In genomic region chr10:103812004-103812403, GRCh38 we compare ENCODE assay signal across 22 cellular contexts. TPM values are rescaled to one million over a fixed set of nuclear protein-coding genes. Genes with fewer than 3 reads are reported as not detected.
DNase-seq lines count a peak whose midpoint lies in the region; ATAC-seq, FAIRE-seq and TF ChIP-seq lines count a peak whose summit lies in the region.
"Had no signal": no experiment of that assay in that cellular context is flagged by ENCODE, and none has a peak within 500 bp of the region (broad histone marks: within the 10 kb centered on the region; RNA-seq: fewer than 3 reads in every experiment).

No MANE protein-coding gene starts in this region.

- FAIRE-seq in pancreas (lab: Jason Lieb, UNC), result no peak
- FAIRE-seq: RCC 7860 had no signal

- ATAC-seq in left lung (peak; percentile 87), pancreas (peak; percentile 89 to 99 (median 94)), GM21619 (IDR thresholded peaks at IDR 0.05; ENCODE audit: unreplicated experiment) (no peak)
- ATAC-seq: gastroesophageal sphincter, T-helper 17 cell had no signal

- DNase-seq in Peyer's patch (peak in 2 of 3 donors; percentile 81 to 87), left lung (peak in 1 of 2 donors; percentile 50), pancreas (peak in 5 of 6 donors; percentile 51 to 74 (median 67)), inferior parietal cortex (ENCODE audit: extremely low spot score) (no peak), hippocampal formation (lab: John Stamatoyannopoulos, UW) (no peak), GM19240 (ENCODE audit: insufficient read length, low spot score) (no peak)
- DNase-seq: ACHN; activated CD4-positive, alpha-beta T cell treated with anti-CD3 and anti-CD28 coated beads for 4 hours; activated naive CD8-positive, alpha-beta T cell treated with anti-CD3 and anti-CD28 coated beads, Interleukin-2, amount 10 ng/mL, durations not matched to agents 7 days and 5 days; effector memory CD4-positive, alpha-beta T cell; EL; midbrain; NCI-H510A; T-helper 17 cell had no signal

- H3K27me3 ChIP-seq in BLaER1, result no peaks in the 10 kb centered on the region
- no peaks in the 10 kb centered on the region for H3K27me3 ChIP-seq in Peyer's patch
- H3K27me3 ChIP-seq in left lung, result no peaks in the 10 kb centered on the region
- no peaks in the 10 kb centered on the region for H3K27me3 ChIP-seq in pancreas
- H3K27me3 ChIP-seq: esophagus muscularis mucosa, gastroesophageal sphincter had no signal

- TF ChIP-seq CTCF in Peyer's patch (IDR thresholded peaks at IDR 0.05) (peak in 3 of 6 experiments; percentile 27 to 47 (median 29)), left lung (IDR thresholded peaks at IDR 0.05) (no peak), pancreas (IDR thresholded peaks at IDR 0.05) (no peak)

- H3K4me1 ChIP-seq in BLaER1 (peaks cover 71% of the 10 kb centered on the region), Peyer's patch (peaks cover 0 to 29% (median 0%) of the 10 kb centered on the region in 4 donors), left lung (peaks cover 6 to 22% of the 10 kb centered on the region in 2 donors), pancreas (peaks cover 6 to 9% (median 7%) of the 10 kb centered on the region in 3 donors)

- 0 out of 2 replicates have a peak overlapping the region, but pooled peaks have one; percentile 21 for H3K4me2 ChIP-seq in BLaER1
- H3K4me2 ChIP-seq: GM23338 had no signal

- no peak overlapping the region for H3K4me3 ChIP-seq in BLaER1
- no peak overlapping the region for H3K4me3 ChIP-seq in Peyer's patch
- H3K4me3 ChIP-seq in left lung, result no peak overlapping the region
- H3K4me3 ChIP-seq in pancreas, result no peak overlapping the region
- H3K4me3 ChIP-seq: esophagus muscularis mucosa, gastroesophageal sphincter, GM23338, SK-N-MC had no signal

- H3K36me3 ChIP-seq in BLaER1 (peaks cover 57% of the 10 kb centered on the region), Peyer's patch (no peaks in the 10 kb centered on the region), left lung (no peaks in the 10 kb centered on the region), pancreas (no peaks in the 10 kb centered on the region)
- H3K36me3 ChIP-seq: esophagus muscularis mucosa, gastroesophageal sphincter had no signal

- TF ChIP-seq POLR2A in Peyer's patch (IDR thresholded peaks at IDR 0.05), result peak in 1 of 2 donors; percentile 66

- H3K9me3 ChIP-seq in BLaER1 (no peaks in the 10 kb centered on the region), Peyer's patch (no peaks in the 10 kb centered on the region), left lung (no peaks in the 10 kb centered on the region), pancreas (no peaks in the 10 kb centered on the region)
- H3K9me3 ChIP-seq: esophagus muscularis mucosa, gastroesophageal sphincter had no signal

- no peak overlapping the region for H3K27ac ChIP-seq in BLaER1
- peak overlapping the region in 3 of 4 donors; percentile 49 to 81 (median 72) for H3K27ac ChIP-seq in Peyer's patch
- H3K27ac ChIP-seq in left lung, result peak overlapping the region in 1 of 2 donors; percentile 53
- H3K27ac ChIP-seq in pancreas, result peak overlapping the region in 1 of 4 donors; percentile 22
- H3K27ac ChIP-seq: C4-2B, esophagus muscularis mucosa, gastroesophageal sphincter, SK-N-MC had no signal

- no peak overlapping the region for H3K9ac ChIP-seq in BLaER1

- WGBS in pancreas, 2 donors, result 13 to 15% methylated on average over 3 of the region's 3 CpGs

- intact Hi-C loops in left lung (cut with DNase I) (no loop called here), pancreas (cut with DNase I) (no loop called here)

- H4K20me1 ChIP-seq in BLaER1, result peaks cover 75% of the 10 kb centered on the region

RNA-seq across cellular contexts. Expression of gene SH3PXD2A, which starts 43.4 kb away (rescaled TPM):
- total RNA-seq in Peyer's patch, result 10 to 100 TPM; 12.1 to 68.5 (median 21.7) TPM
- 10 to 100 TPM; 44.8 to 90.7 TPM for total RNA-seq in left lung
- total RNA-seq in pancreas, result 10 to 100 TPM in 1 of 6 donors, 1 to 10 TPM in 5; 3.9 to 16.4 (median 6.7) TPM
- 10 to 100 TPM in 1 of 2 donors, 1 to 10 TPM in 1; 8.1 to 10.6 TPM for polyA plus RNA-seq in pancreas

Comparison
In these comparisons a context has a peak if more than half of its experiments do, and no peak if none do; other contexts are left out.
1. DNase-seq: peak in Peyer's patch (2 of 3) and pancreas (5 of 6); none in inferior parietal cortex (single experiment), hippocampal formation (0 of 2) and GM19240 (single experiment).